In genomic region chr17:55348749-55349354, GRCh38 we compare ENCODE assay signal across 8 cellular contexts.
DNase-seq lines count a peak whose midpoint lies in the region; ATAC-seq and TF ChIP-seq lines count a peak whose summit lies in the region.

No MANE protein-coding gene starts in this region.

- POLR2A ChIA-PET in HEK293T (lab: Yijun Ruan, JAX), result no interaction called here

- H3K4me3 ChIP-seq in WI38 (ENCODE audit: low read depth, low read length), result no peak overlapping the region
- H3K4me3 ChIP-seq in colonic mucosa, result no peak overlapping the region
- no peak overlapping the region for H3K4me3 ChIP-seq in right lobe of liver

- H3K4me1 ChIP-seq in colonic mucosa, result no peaks in the 10 kb centered on the region
- peaks cover 0 to 7% (median 0%) of the 10 kb centered on the region in 4 donors for H3K4me1 ChIP-seq in right lobe of liver

- H3K27me3 ChIP-seq in colonic mucosa, result no peaks in the 10 kb centered on the region
- no peaks in the 10 kb centered on the region for H3K27me3 ChIP-seq in right lobe of liver

- H3K36me3 ChIP-seq in colonic mucosa, result no peaks in the 10 kb centered on the region
- no peaks in the 10 kb centered on the region for H3K36me3 ChIP-seq in right lobe of liver

- TF ChIP-seq POLR2A in right lobe of liver (IDR thresholded peaks at IDR 0.05), result no peak

- intact Hi-C loops in colonic mucosa (cut with DNase I) (loop anchor here (5.0 to 10.0 kb wide), 2 partner anchors 54 to 357 kb away; no protein-coding TSS in a partner anchor), right lobe of liver (cut with DNase I) (loop anchor here in 1 of 2 donors (10.0 kb wide), 1 partner anchor 354 kb away; no protein-coding TSS in a partner anchor)

- ATAC-seq in right lobe of liver (peak; percentile 90 to 98 (median 92)), HG03469 (IDR thresholded peaks at IDR 0.05; ENCODE audit: unreplicated experiment) (no peak)

- 12% methylated on average over 10 of the region's 10 CpGs for WGBS in right lobe of liver (ENCODE audit: insufficient coverage, low coverage, low lambda C conversion rate, missing lambda C conversion rate)

- TF ChIP-seq CTCF in WI38 (IDR thresholded peaks at IDR 0.05; ENCODE audit: low read depth, low read length), result peak; percentile 82
- peak; percentile 91 for TF ChIP-seq CTCF in colonic mucosa (IDR thresholded peaks at IDR 0.05)
- TF ChIP-seq CTCF in right lobe of liver (IDR thresholded peaks at IDR 0.05), result peak; percentile 86 to 92 (median 86)

- no peak overlapping the region for H3K27ac ChIP-seq in colonic mucosa
- no peak overlapping the region for H3K27ac ChIP-seq in right lobe of liver

- CTCF ChIA-PET in HEK293T (lab: Yijun Ruan, JAX), result interaction anchor here (0.8 to 3.4 kb wide), 8 partner anchors 8 to 422 kb away, joined by 3 to 19 read pairs (median 4); no protein-coding TSS in a partner anchor

- no peaks in the 10 kb centered on the region for H3K9me3 ChIP-seq in colonic mucosa
- no peaks in the 10 kb centered on the region for H3K9me3 ChIP-seq in right lobe of liver

- no peak overlapping the region for H3K9ac ChIP-seq in colonic mucosa (ENCODE audit: low read depth in 2 of 2, low read length in 2 of 2)

- DNase-seq in DMS 273 treated with DMSO at 0.1 percent for 48 hours (lab: John Stamatoyannopoulos, UW) (peak; percentile 35), HEK293T (ENCODE audit: extremely low spot score) (peak; percentile 65), NCI-H2171 (lab: John Stamatoyannopoulos, UW) (peak; percentile 43), colonic mucosa (peak; percentile 46), right lobe of liver (peak in 2 of 3 donors; percentile 38 to 55)
- DNase-seq in stimulated activated CD8-positive, alpha-beta memory T cell treated with anti-CD3 and anti-CD28 coated beads, Interleukin-4, amount 100 ng/mL, for 48 hours, result peak; percentile 53

TF ChIP-seq in HEK293T, 16 proteins besides CTCF, POLR2A, EP300 and RAD21:
- TF ChIP-seq ZNF384 (IDR thresholded peaks at IDR 0.05) (peak; percentile 71), SUZ12 (IDR thresholded peaks at IDR 0.05) (no peak)
